33 cellular contexts compared by ENCODE assay signal in the genomic region with DNA sequence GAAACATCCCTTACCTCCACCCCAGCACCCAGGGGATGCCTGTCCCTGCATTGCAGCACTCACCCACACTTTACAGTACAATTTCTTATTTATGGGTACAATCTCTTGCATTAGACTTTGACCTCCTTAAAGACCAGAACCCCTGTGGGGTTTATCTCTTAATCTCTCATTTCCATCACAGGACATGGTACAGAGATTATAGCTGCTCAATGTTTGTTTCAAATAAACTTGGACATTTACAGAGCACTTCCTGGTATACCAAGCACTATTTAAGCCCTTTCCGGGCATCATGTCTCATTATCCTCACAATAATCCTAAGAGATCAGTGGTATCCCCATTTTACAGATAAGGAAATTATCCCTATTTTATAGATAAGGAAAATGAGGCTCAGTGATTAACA. TPM values are rescaled to one million over a fixed set of nuclear protein-coding genes. Genes with fewer than 3 reads are reported as not detected.
"Had no signal": no experiment of that assay in that cellular context is flagged by ENCODE, and none has a peak within 500 bp of the region (broad histone marks: within the 10 kb centered on the region; RNA-seq: fewer than 3 reads in every experiment).

No MANE protein-coding gene starts in this region.

- H3K9me3 ChIP-seq: ascending aorta, body of pancreas, Peyer's patch, SJSA1 had no signal

- H3K27me3 ChIP-seq: ascending aorta, body of pancreas, Peyer's patch, SJSA1 had no signal

- H3K4me1 ChIP-seq: ascending aorta, SJSA1 had no signal

- DNase-seq: activated CD4-positive, alpha-beta T cell treated with anti-CD3 and anti-CD28 coated beads for 48 hours; activated CD4-positive, alpha-beta T cell treated with anti-CD3 and anti-CD28 coated beads, Interleukin-2, amount 50 U/mL, for 4 hours; activated CD4-positive, CD25-positive, alpha-beta regulatory T cell treated with anti-CD3 and anti-CD28 coated beads, Interleukin-2, amount 50 U/mL, for 72 hours; activated CD8-positive, alpha-beta memory T cell treated with anti-CD3 and anti-CD28 coated beads, Interleukin-2, amount 50 U/mL, for 48 hours; activated CD8-positive, alpha-beta T cell treated with anti-CD3 and anti-CD28 coated beads, Interleukin-2, amount 10 ng/mL, durations not matched to agents 7 days and 5 days; activated effector memory CD4-positive, alpha-beta T cell treated with Interleukin-2 at 50 U/mL for 16 hours; activated naive CD4-positive, alpha-beta T cell; activated T-cell treated with anti-CD3 and anti-CD28 coated beads, Interleukin-2, amount 50 U/mL, for 1 hour; body of pancreas; central memory CD4-positive, alpha-beta T cell; Kasumi-1; KBM-7; NCI-H1048; NCI-H146; NCI-H187 treated with DMSO at 0.1 percent for 48 hours; NCI-H2081 treated with DMSO at 0.1 percent for 48 hours; NCI-H2171; NCI-H2227 treated with DMSO at 0.1 percent for 48 hours; NCI-H446 treated with DMSO at 0.1 percent for 48 hours; NCI-H524 treated with DMSO at 0.1 percent for 48 hours; NCI-H748 treated with DMSO at 0.1 percent for 48 hours; NK-92 treated with Interleukin-12 subunit alpha and Interleukin-12 subunit beta, amount 100 ng/mL, for 24 hours; OCI-M1; Right ventricle myocardium superior had no signal

- H3K36me3 ChIP-seq: ascending aorta, Peyer's patch, SJSA1 had no signal

- H3K27ac ChIP-seq: ascending aorta, RWPE1, SJSA1 had no signal

- H3K4me3 ChIP-seq: ascending aorta, body of pancreas, Peyer's patch, SJSA1 had no signal

- ATAC-seq: activated CD8-positive, alpha-beta T cell treated with anti-CD3 and anti-CD28 coated beads, Interleukin-2, amount 10 ng/mL, durations not matched to agents 7 days and 5 days; SK-N-SH treated with all-trans-retinoic acid at 6 μM for 48 hours; WTC11 had no signal

- FAIRE-seq: bronchial epithelial cell had no signal

RNA-seq across cellular contexts. Expression of gene FYB2, which starts 31.9 kb away (rescaled TPM):
- total RNA-seq: activated CD8-positive, alpha-beta T cell treated with anti-CD3 and anti-CD28 coated beads, Interleukin-2, amount 10 ng/mL, durations not matched to agents 7 days and 5 days; activated T-helper 1 cell treated with anti-CD3 and anti-CD28 coated beads, Interleukin-12 subunit alpha, Interleukin-12 subunit beta, Interleukin-2, Interleukin-4 antibody, amounts not matched to agents 30 ng/mL and 10 ng/mL and 1 ng/mL, durations not matched to agents 14 hours and 24 hours and 36 hours; ascending aorta; bronchial epithelial cell; M059J had no signal
